ENCODE assay signal across 11 cellular contexts in genomic region chr5:75931175-75931574, GRCh38.
"Had no signal": no experiment of that assay in that cellular context is flagged by ENCODE, and none has a peak within 500 bp of the region (broad histone marks: within the 10 kb centered on the region; RNA-seq: fewer than 3 reads in every experiment).

No MANE protein-coding gene starts in this region.

- H2AFZ ChIP-seq: GM23248, GM23338 had no signal

- H3K9ac ChIP-seq: GM23248 had no signal

- H3K4me2 ChIP-seq: GM23338 had no signal

- H3K27ac Mint-ChIP-seq: GM23338, H9, HFFc6 had no signal

- DNase-seq: GM23248, GOT3, H7, H9, HCEC 1CT, HFFc6 had no signal

- H3K27ac ChIP-seq: GM23248 had no signal

- H3K9me3 ChIP-seq: HAP-1 had no signal

- FAIRE-seq: H1, H54 had no signal

- H3K4me1 ChIP-seq: HAP-1 had no signal

- ATAC-seq: GM23338, HCT116 had no signal

- H3K4me3 ChIP-seq: GM23248, GM23338, HAP-1 had no signal

- H3K9me3 Mint-ChIP-seq: GM23338 had no signal

- H3K36me3 ChIP-seq: HAP-1 had no signal

- H3K4me3 Mint-ChIP-seq: GM23338, H9, HFFc6 had no signal
